Comparison of ENCODE assay signal across 25 cellular contexts in genomic region chr9:136022731-136023400, GRCh38.
DNase-seq lines count a peak whose midpoint lies in the region; ATAC-seq, FAIRE-seq and TF ChIP-seq lines count a peak whose summit lies in the region.
"Had no signal": no experiment of that assay in that cellular context is flagged by ENCODE, and none has a peak within 500 bp of the region (broad histone marks: within the 10 kb centered on the region; RNA-seq: fewer than 3 reads in every experiment).

No MANE protein-coding gene starts in this region.

- POLR2A ChIA-PET in SK-N-SH (lab: Yijun Ruan, JAX) (no interaction called here), HEK293 (lab: Yijun Ruan, JAX) (interaction anchor here (0.9 kb wide), 1 partner anchor 29 kb away, joined by 4 read pairs; no protein-coding TSS in a partner anchor)

- FAIRE-seq in pancreas (lab: Jason Lieb, UNC): no peak

- H3K9me2 ChIP-seq in SK-N-SH: no peaks in the 10 kb centered on the region

- peaks cover 78% of the 10 kb centered on the region for H4K20me1 ChIP-seq in SK-N-SH (ENCODE audit: insufficient read depth)

- H3F3A ChIP-seq in SK-N-SH (replicated peaks; ENCODE audit: insufficient read depth): peaks cover 5% of the 10 kb centered on the region

- DNase-seq in SK-N-SH: peak; percentile 19
- peak in 2 of 10 donors; percentile 23 for DNase-seq in dorsolateral prefrontal cortex
- peak in 4 of 6 donors; percentile 0 to 48 (median 31) for DNase-seq in pancreas
- DNase-seq in stimulated activated CD4-positive, alpha-beta T cell treated with anti-CD3 and anti-CD28 coated beads, Interleukin-4, amount 100 ng/mL, for 4 hours: no peak
- DNase-seq in retina: no peak
- DNase-seq: activated CD4-positive, alpha-beta T cell treated with anti-CD3 and anti-CD28 coated beads, Interleukin-2, amount 50 U/mL, for 48 hours; activated effector memory CD4-positive, alpha-beta T cell treated with Interleukin-2 at 50 U/mL for 16 hours; activated naive CD8-positive, alpha-beta T cell treated with anti-CD3 and anti-CD28 coated beads, Interleukin-2, amount 10 ng/mL, durations not matched to agents 7 days and 5 days; CD8-positive, alpha-beta T cell; dermis blood vessel endothelial cell; DMS 273 treated with DMSO at 0.1 percent for 48 hours; GM23248; IMR-90; midbrain; naive thymus-derived CD4-positive, alpha-beta T cell; NCI-H1092 treated with DMSO at 0.1 percent for 48 hours; NCI-H187; NCI-H524 treated with DMSO at 0.1 percent for 48 hours; occipital lobe had no signal

- TF ChIP-seq EP300 in SK-N-SH (IDR thresholded peaks at IDR 0.05; ENCODE audit: borderline replicate concordance in 1 of 2, low read depth in 1 of 2, low read length in 1 of 2): no peak

- H3K9me3 ChIP-seq in SK-N-SH (no peaks in the 10 kb centered on the region), HEK293 (ENCODE audit: control insufficient read depth, insufficient read depth, low read depth, low read length) (no peaks in the 10 kb centered on the region), pancreas (no peaks in the 10 kb centered on the region)
- H3K9me3 ChIP-seq: left lung had no signal

- no peak overlapping the region for H3K27ac ChIP-seq in SK-N-SH (ENCODE audit: low read depth in 2 of 2, low read length in 1 of 2)
- H3K27ac ChIP-seq in HEK293 (ENCODE audit: extremely low read depth, low read depth, low read length): no peak overlapping the region
- peak overlapping the region in 31 of 59 donors; percentile 6 to 70 (median 48) for H3K27ac ChIP-seq in dorsolateral prefrontal cortex
- no peak overlapping the region for H3K27ac ChIP-seq in pancreas
- H3K27ac ChIP-seq: 22Rv1, GM23248 had no signal

- no peak for TF ChIP-seq RAD21 in SK-N-SH (IDR thresholded peaks at IDR 0.05; ENCODE audit: low read length)

- no peaks in the 10 kb centered on the region for H3K27me3 ChIP-seq in SK-N-SH (ENCODE audit: insufficient read depth)
- H3K27me3 ChIP-seq in dorsolateral prefrontal cortex: no peaks in the 10 kb centered on the region
- H3K27me3 ChIP-seq in pancreas: no peaks in the 10 kb centered on the region
- H3K27me3 ChIP-seq: left lung had no signal

- H3K4me2 ChIP-seq in SK-N-SH: no peak overlapping the region

- H2AFZ ChIP-seq in SK-N-SH (ENCODE audit: low read depth): no peak overlapping the region
- H2AFZ ChIP-seq: GM23248 had no signal

- 97% methylated on average over 11 of the region's 21 CpGs for WGBS in SK-N-SH (ENCODE audit: low lambda C conversion rate)
- WGBS in pancreas, 2 donors: 91 to 93% methylated on average over 21 of the region's 21 CpGs

- no peak overlapping the region for H3K9ac ChIP-seq in SK-N-SH
- H3K9ac ChIP-seq: GM23248 had no signal

- H3K79me2 ChIP-seq in SK-N-SH (ENCODE audit: insufficient read depth): peaks cover 79% of the 10 kb centered on the region

- H3K36me3 ChIP-seq in SK-N-SH (replicated peaks in 1 of 2; ENCODE audit: control insufficient read depth in 1 of 2, insufficient read depth in 2 of 2, low read length in 1 of 2) (no peaks in the 10 kb centered on the region), HEK293 (ENCODE audit: control insufficient read depth in 2 of 2, insufficient read depth in 1 of 2, low read length in 2 of 2) (peaks cover 0 to 19% of the 10 kb centered on the region in 2 experiments; a peak in 1 of 3 replicates), pancreas (no peaks in the 10 kb centered on the region)

- H3K4me3 ChIP-seq in SK-N-SH (ENCODE audit: low read depth in 2 of 2, low read length in 1 of 2): no peak overlapping the region
- H3K4me3 ChIP-seq in HEK293 (ENCODE audit: low read depth, low read length): no peak overlapping the region
- no peak overlapping the region for H3K4me3 ChIP-seq in dorsolateral prefrontal cortex
- no peak overlapping the region for H3K4me3 ChIP-seq in pancreas
- H3K4me3 ChIP-seq: GM23248, left lung had no signal

- intact Hi-C loops in dorsolateral prefrontal cortex (cut with DNase I) (no loop called here), pancreas (cut with DNase I) (no loop called here)

- H3K4me1 ChIP-seq in SK-N-SH (ENCODE audit: control insufficient read depth in 1 of 2, insufficient read depth in 2 of 2, low read depth in 1 of 2, low read length in 1 of 2) (peaks cover 0 to 17% of the 10 kb centered on the region in 2 experiments; a peak in 1 of 4 replicates), HEK293 (ENCODE audit: control insufficient read depth, insufficient read depth, low read length) (no peaks in the 10 kb centered on the region), pancreas (peaks cover 0 to 11% (median 0%) of the 10 kb centered on the region in 3 donors)

- TF ChIP-seq CTCF in SK-N-SH (IDR thresholded peaks at IDR 0.05): no peak
- TF ChIP-seq CTCF in HEK293 (tag by site-specific recombination; IDR thresholded peaks at IDR 0.05): no peak
- no peak for TF ChIP-seq CTCF in dorsolateral prefrontal cortex (IDR thresholded peaks at IDR 0.05 in 54 of 56, conservative IDR thresholded peaks at IDR 0.05 in 2 of 56; ENCODE audit: low read depth in 1 of 56, partially characterized antibody in 56 of 56)
- no peak for TF ChIP-seq CTCF in pancreas (IDR thresholded peaks at IDR 0.05)

- ATAC-seq in SK-N-SH treated with all-trans-retinoic acid at 6 μM for 48 hours (no peak), pancreas (no peak), HG03175 (IDR thresholded peaks at IDR 0.05; ENCODE audit: unreplicated experiment) (no peak)
- ATAC-seq: activated CD4-positive, CD25-positive, alpha-beta regulatory T cell treated with anti-CD3 and anti-CD28 coated beads, Interleukin-2, amount 50 U/mL, for 24 hours; CD8-positive, alpha-beta T cell; left lung; naive thymus-derived CD4-positive, alpha-beta T cell had no signal

- CTCF ChIA-PET in SK-N-SH (lab: Yijun Ruan, JAX): no interaction called here
- CTCF ChIA-PET in HEK293 (lab: Yijun Ruan, JAX): interaction anchor here (1.1 kb wide), 1 partner anchor 115 kb away, joined by 3 read pairs; no protein-coding TSS in a partner anchor

TF ChIP-seq in SK-N-SH, 30 proteins besides CTCF, POLR2A, EP300 and RAD21:
- TF ChIP-seq RFX5 (IDR thresholded peaks at IDR 0.05; ENCODE audit: low read length) (no peak), ELF1 (IDR thresholded peaks at IDR 0.05) (no peak)
- TF ChIP-seq, protein P1, sequence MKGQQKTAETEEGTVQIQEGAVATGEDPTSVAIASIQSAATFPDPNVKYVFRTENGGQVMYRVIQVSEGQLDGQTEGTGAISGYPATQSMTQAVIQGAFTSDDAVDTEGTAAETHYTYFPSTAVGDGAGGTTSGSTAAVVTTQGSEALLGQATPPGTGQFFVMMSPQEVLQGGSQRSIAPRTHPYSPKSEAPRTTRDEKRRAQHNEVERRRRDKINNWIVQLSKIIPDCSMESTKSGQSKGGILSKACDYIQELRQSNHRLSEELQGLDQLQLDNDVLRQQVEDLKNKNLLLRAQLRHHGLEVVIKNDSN (IDR thresholded peaks at IDR 0.05; ENCODE audit: borderline replicate concordance, low read depth): no peak

TF ChIP-seq in SK-N-SH treated with all-trans-retinoic acid at 6 μM for 48 hours, 23 proteins besides CTCF, POLR2A, EP300 and RAD21:
- TF ChIP-seq, protein P2, sequence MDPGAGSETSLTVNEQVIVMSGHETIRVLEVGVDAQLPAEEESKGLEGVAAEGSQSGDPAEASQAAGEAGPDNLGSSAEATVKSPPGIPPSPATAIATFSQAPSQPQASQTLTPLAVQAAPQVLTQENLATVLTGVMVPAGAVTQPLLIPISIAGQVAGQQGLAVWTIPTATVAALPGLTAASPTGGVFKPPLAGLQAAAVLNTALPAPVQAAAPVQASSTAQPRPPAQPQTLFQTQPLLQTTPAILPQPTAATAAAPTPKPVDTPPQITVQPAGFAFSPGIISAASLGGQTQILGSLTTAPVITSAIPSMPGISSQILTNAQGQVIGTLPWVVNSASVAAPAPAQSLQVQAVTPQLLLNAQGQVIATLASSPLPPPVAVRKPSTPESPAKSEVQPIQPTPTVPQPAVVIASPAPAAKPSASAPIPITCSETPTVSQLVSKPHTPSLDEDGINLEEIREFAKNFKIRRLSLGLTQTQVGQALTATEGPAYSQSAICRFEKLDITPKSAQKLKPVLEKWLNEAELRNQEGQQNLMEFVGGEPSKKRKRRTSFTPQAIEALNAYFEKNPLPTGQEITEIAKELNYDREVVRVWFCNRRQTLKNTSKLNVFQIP (CRISPR knock-in tag; IDR thresholded peaks at IDR 0.05; ENCODE audit: borderline replicate concordance, low read depth): no peak
- TF ChIP-seq OSR1 (CRISPR knock-in tag; IDR thresholded peaks at IDR 0.05): no peak

TF ChIP-seq in HEK293, 187 proteins besides CTCF, POLR2A, EP300 and RAD21:
- TF ChIP-seq ZNF169 (tag by site-specific recombination; IDR thresholded peaks at IDR 0.05) (no peak), ZNF366 (tag by site-specific recombination; conservative IDR thresholded peaks at IDR 0.05) (peak; percentile 29; the same call in 1 of the 2 replicates)

Comparison
In these comparisons a context has a peak if more than half of its experiments do, and no peak if none do; other contexts are left out.
1. DNase-seq: peak in SK-N-SH (single experiment) and pancreas (4 of 6); none in stimulated activated CD4-positive, alpha-beta T cell treated with anti-CD3 and anti-CD28 coated beads, Interleukin-4, amount 100 ng/mL, for 4 hours (0 of 2) and retina (single experiment).
2. H3K27ac ChIP-seq: peak in dorsolateral prefrontal cortex (31 of 59); none in SK-N-SH (0 of 2), HEK293 (single experiment) and pancreas (0 of 4).